15 cellular contexts compared by ENCODE assay signal in the genomic region with DNA sequence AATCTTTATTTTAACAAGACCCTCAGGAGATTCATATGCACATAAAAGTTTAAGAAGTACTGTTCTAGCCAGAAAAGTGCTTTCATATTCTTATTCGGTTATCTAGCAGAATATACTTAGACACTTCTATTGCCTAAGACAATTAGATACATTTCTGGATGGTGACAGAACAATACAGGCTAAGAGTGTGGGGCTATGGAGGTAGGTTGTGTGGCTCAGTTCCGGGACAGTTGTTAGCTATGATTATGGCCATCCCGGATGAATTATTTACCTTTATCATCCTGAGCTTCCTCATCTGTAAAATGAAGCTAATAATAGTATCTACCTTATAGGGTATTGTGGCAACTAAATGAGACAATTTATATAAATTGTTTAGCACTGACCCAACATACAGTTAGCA. TPM values are rescaled to one million over a fixed set of nuclear protein-coding genes. Genes with fewer than 3 reads are reported as not detected.
A peak's percentile ranks its signal among the peaks of the same experiment; 100 is the strongest.
DNase-seq lines count a peak whose midpoint lies in the region; ATAC-seq, FAIRE-seq and TF ChIP-seq lines count a peak whose summit lies in the region.
"Had no signal": no experiment of that assay in that cellular context is flagged by ENCODE, and none has a peak within 500 bp of the region (broad histone marks: within the 10 kb centered on the region; RNA-seq: fewer than 3 reads in every experiment).

No MANE protein-coding gene starts in this region.

- H4K20me1 ChIP-seq in BLaER1 treated with 17β-estradiol and CSF1 and Interleukin-3, amounts not matched to agents 10 nM and 100 nM, result peaks cover 12 to 99% (median 79%) of the 10 kb centered on the region in 11 experiments; a peak in 17 of 22 replicates
- peaks cover 78% of the 10 kb centered on the region for H4K20me1 ChIP-seq in Loucy (ENCODE audit: insufficient read depth, low read length, poor library complexity, severe bottlenecking)
- no peaks in the 10 kb centered on the region for H4K20me1 ChIP-seq in keratinocyte (ENCODE audit: control insufficient read depth, extremely low read depth, insufficient read depth, low read length)

- H2AFZ ChIP-seq in Loucy (ENCODE audit: low read length), result no peak overlapping the region
- H2AFZ ChIP-seq in keratinocyte (ENCODE audit: control insufficient read depth, low read length), result no peak overlapping the region

- no peak for TF ChIP-seq CTCF in Loucy (conservative IDR thresholded peaks at IDR 0.05; ENCODE audit: low read length)
- TF ChIP-seq CTCF in keratinocyte (optimal IDR thresholded peaks at IDR 0.05 in 1 of 3, IDR thresholded peaks at IDR 0.05 in 1 of 3, conservative IDR thresholded peaks at IDR 0.05 in 1 of 3; ENCODE audit: extremely low read depth in 1 of 3, insufficient read depth in 2 of 3, low read length in 3 of 3), result no peak
- no peak for TF ChIP-seq CTCF in gastroesophageal sphincter (IDR thresholded peaks at IDR 0.05)

- no peak for FAIRE-seq in keratinocyte (lab: Jason Lieb, UNC)

- ATAC-seq in GM18517 (IDR thresholded peaks at IDR 0.05; ENCODE audit: unreplicated experiment) (peak; percentile 19), gastroesophageal sphincter (no peak), HG03135 (IDR thresholded peaks at IDR 0.05; ENCODE audit: unreplicated experiment) (no peak)
- ATAC-seq: Panc1 had no signal

- DNase-seq in keratinocyte (ENCODE audit: low read depth, low spot score) (no peak), GF-D8 (lab: John Stamatoyannopoulos, UW) (no peak)
- DNase-seq: GDM1, GOT3, KG1, NCI-H1048, NCI-H1436 treated with DMSO at 0.1 percent for 48 hours, NCI-H2029 treated with DMSO at 0.1 percent for 48 hours, NCI-H524 had no signal

- no peak overlapping the region for H3K9ac ChIP-seq in BLaER1 treated with 17β-estradiol and CSF1 and Interleukin-3, amounts not matched to agents 10 nM and 100 nM
- no peak overlapping the region for H3K9ac ChIP-seq in Loucy (ENCODE audit: low read depth, low read length, poor library complexity, severe bottlenecking)
- H3K9ac ChIP-seq in keratinocyte (ENCODE audit: control insufficient read depth, extremely low read depth, insufficient read depth, low read length), result no peak overlapping the region

- no peak for TF ChIP-seq POLR2A in gastroesophageal sphincter (IDR thresholded peaks at IDR 0.05)

- peaks cover 94% of the 10 kb centered on the region for H3K79me2 ChIP-seq in Loucy (ENCODE audit: insufficient read depth, low read length)
- peaks cover 77% of the 10 kb centered on the region for H3K79me2 ChIP-seq in keratinocyte (ENCODE audit: control insufficient read depth, insufficient read depth, low read length)

- H3K9me1 ChIP-seq in keratinocyte (ENCODE audit: control insufficient read depth, extremely low read depth, insufficient read depth, low read length), result peaks cover 2% of the 10 kb centered on the region

- no peaks in the 10 kb centered on the region for H3F3A ChIP-seq in Loucy (ENCODE audit: low read depth)

- no peaks in the 10 kb centered on the region; a peak in 1 of 22 replicates for H3K27me3 ChIP-seq in BLaER1 treated with 17β-estradiol and CSF1 and Interleukin-3, amounts not matched to agents 10 nM and 100 nM
- H3K27me3 ChIP-seq in Loucy (ENCODE audit: insufficient read depth, low read length, poor library complexity, severe bottlenecking) (no peaks in the 10 kb centered on the region), keratinocyte (ENCODE audit: control insufficient read depth, extremely low read depth, insufficient read depth, low read length) (no peaks in the 10 kb centered on the region), gastroesophageal sphincter (no peaks in the 10 kb centered on the region)

- dilution Hi-C loops in keratinocyte (cut with MboI; ENCODE audit: extremely low pct_ligation_motif_present, low sequenced_read_pairs), result no loop called here

- no peaks in the 10 kb centered on the region for H3K9me3 ChIP-seq in BLaER1 treated with 17β-estradiol and CSF1 and Interleukin-3, amounts not matched to agents 10 nM and 100 nM (replicated peaks in 1 of 11)
- H3K9me3 ChIP-seq in Loucy (ENCODE audit: insufficient read depth, low read depth, low read length), result no peaks in the 10 kb centered on the region
- H3K9me3 ChIP-seq in keratinocyte (ENCODE audit: control insufficient read depth, low read depth, low read length), result no peaks in the 10 kb centered on the region
- no peaks in the 10 kb centered on the region for H3K9me3 ChIP-seq in gastroesophageal sphincter

- WGBS in gastroesophageal sphincter (ENCODE audit: low coverage in 1 of 2), 2 donors, result 75 to 79% methylated on average over 3 of the region's 3 CpGs

- peaks cover under 1 to 36% (median 13%) of the 10 kb centered on the region in 10 experiments for H3K4me1 ChIP-seq in BLaER1 treated with 17β-estradiol and CSF1 and Interleukin-3, amounts not matched to agents 10 nM and 100 nM
- H3K4me1 ChIP-seq in Loucy (ENCODE audit: insufficient read depth, low read length, poor library complexity, severe bottlenecking), result peaks cover 65% of the 10 kb centered on the region
- peaks cover 2% of the 10 kb centered on the region for H3K4me1 ChIP-seq in keratinocyte (ENCODE audit: control insufficient read depth, extremely low read depth, insufficient read depth, low read length)
- peaks cover 0 to 11% (median 0%) of the 10 kb centered on the region in 3 donors for H3K4me1 ChIP-seq in gastroesophageal sphincter

- peak overlapping the region in 6 of 11 experiments; percentile 14 to 69 (median 42); a peak in 9 of 22 replicates for H3K4me2 ChIP-seq in BLaER1 treated with 17β-estradiol and CSF1 and Interleukin-3, amounts not matched to agents 10 nM and 100 nM
- H3K4me2 ChIP-seq in Loucy (ENCODE audit: low read depth, low read length, poor library complexity, severe bottlenecking) (peak overlapping the region; percentile 95), keratinocyte (ENCODE audit: control insufficient read depth, extremely low read depth, insufficient read depth, low read depth, low read length) (peak overlapping the region; percentile 3)

- peak overlapping the region in 3 of 11 experiments; percentile 6 to 48 (median 16); a peak in 5 of 22 replicates for H3K27ac ChIP-seq in BLaER1 treated with 17β-estradiol and CSF1 and Interleukin-3, amounts not matched to agents 10 nM and 100 nM
- H3K27ac ChIP-seq in keratinocyte (ENCODE audit: control insufficient read depth, insufficient read depth, low read length), result no peak overlapping the region
- H3K27ac ChIP-seq in gastroesophageal sphincter, result no peak overlapping the region

- no peak for TF ChIP-seq EP300 in gastroesophageal sphincter (IDR thresholded peaks at IDR 0.05)

- no peaks in the 10 kb centered on the region for H3K9me2 ChIP-seq in Loucy (replicated peaks; ENCODE audit: low read depth, low read length)

- H3K4me3 ChIP-seq in BLaER1 treated with 17β-estradiol and CSF1 and Interleukin-3, amounts not matched to agents 10 nM and 100 nM, result no peak overlapping the region
- peak overlapping the region; percentile 36 for H3K4me3 ChIP-seq in Loucy (ENCODE audit: low read length, poor library complexity, severe bottlenecking)
- no peak overlapping the region for H3K4me3 ChIP-seq in keratinocyte (ENCODE audit: control insufficient read depth in 2 of 3, extremely low read depth in 1 of 3, insufficient read depth in 2 of 3, low read depth in 1 of 3, low read length in 3 of 3)
- no peak overlapping the region for H3K4me3 ChIP-seq in gastroesophageal sphincter

- peaks cover 0 to 35% (median 19%) of the 10 kb centered on the region in 11 experiments; a peak in 20 of 22 replicates for H3K36me3 ChIP-seq in BLaER1 treated with 17β-estradiol and CSF1 and Interleukin-3, amounts not matched to agents 10 nM and 100 nM
- H3K36me3 ChIP-seq in Loucy (ENCODE audit: insufficient read depth, low read length) (0 out of 2 replicates have a peak, but pooled peaks cover 3% of the 10 kb centered on the region), keratinocyte (ENCODE audit: control insufficient read depth in 2 of 2, extremely low read depth in 1 of 2, insufficient read depth in 2 of 2, low read length in 2 of 2) (peaks cover 1 to 8% of the 10 kb centered on the region in 2 experiments), gastroesophageal sphincter (no peaks in the 10 kb centered on the region)

RNA-seq across cellular contexts. Expression of a gene that starts 6.6 kb away (rescaled TPM):
- polyA plus RNA-seq in keratinocyte, result 4.7 to 22.2 TPM (median 9.7 TPM) in 3 replicates
- polyA plus RNA-seq in keratinocyte (2011; ENCODE audit: low read depth), result 3.8 TPM
- polyA plus RNA-seq in keratinocyte (2011; cell fraction: cytosol; rRNA removed), result 6.1 and 9.2 TPM in 2 replicates
- polyA plus RNA-seq in keratinocyte (2011; cell fraction: nucleus; rRNA removed), result 5.6 and 7.3 TPM in 2 replicates
- 5.9 and 20.9 TPM in 2 replicates for polyA plus RNA-seq in keratinocyte (2012; ENCODE audit: low replicate concordance)
- 1.1 to 8.3 TPM (median 2.5 TPM) in 3 replicates for polyA minus RNA-seq in keratinocyte
- polyA minus RNA-seq in keratinocyte (2011; cell fraction: cytosol; rRNA and poly(A)+ RNA removed), result 2.1 TPM
- 4.4 and 11.0 TPM in 2 replicates for polyA minus RNA-seq in keratinocyte (2011; cell fraction: nucleus; rRNA and poly(A)+ RNA removed)
- 10 to 100 TPM; 10.6 to 15.6 (median 11.9) TPM for total RNA-seq in gastroesophageal sphincter

Comparison
In these comparisons a context has a peak if more than half of its experiments do, and no peak if none do; other contexts are left out.
1. H3K4me2 ChIP-seq: peak in every context shown above with its lines; median percentile 95 in Loucy; 42 in BLaER1 treated with 17β-estradiol and CSF1 and Interleukin-3, amounts not matched to agents 10 nM and 100 nM; 3 in keratinocyte.